In the genomic region with DNA sequence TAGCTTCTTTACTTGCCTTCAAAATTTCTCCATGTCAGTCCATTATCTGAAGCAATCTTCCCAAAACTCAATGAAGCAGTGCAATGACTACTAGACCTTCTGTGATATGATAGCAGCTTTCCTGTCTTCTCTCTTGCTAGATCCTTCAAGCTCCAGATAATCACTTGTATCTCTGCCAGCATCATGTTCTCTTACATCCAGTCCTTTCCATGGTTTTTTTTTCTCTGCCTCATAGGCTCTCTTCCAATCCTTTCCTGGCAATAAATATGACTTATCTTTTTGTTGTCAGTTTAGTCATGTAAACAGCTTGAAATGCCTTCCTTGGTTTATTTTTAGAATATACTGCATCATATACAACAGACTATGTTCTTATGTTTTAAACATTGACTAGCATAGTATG, we compare ENCODE assay signal across 17 cellular contexts.
DNase-seq lines count a peak whose midpoint lies in the region; ATAC-seq and TF ChIP-seq lines count a peak whose summit lies in the region.
"Had no signal": no experiment of that assay in that cellular context is flagged by ENCODE, and none has a peak within 500 bp of the region (broad histone marks: within the 10 kb centered on the region; RNA-seq: fewer than 3 reads in every experiment).

No MANE protein-coding gene starts in this region.

- ATAC-seq in GM21526 (IDR thresholded peaks at IDR 0.05; ENCODE audit: low FRiP score, unreplicated experiment) (no peak), HG03457 (IDR thresholded peaks at IDR 0.05; ENCODE audit: unreplicated experiment) (no peak)
- ATAC-seq: Right ventricle myocardium inferior had no signal

- no peak for TF ChIP-seq CTCF in fibroblast of villous mesenchyme (IDR thresholded peaks at IDR 0.05; ENCODE audit: insufficient read depth, low read depth, low read length)

- DNase-seq in EH (ENCODE audit: low read depth) (peak; percentile 4), NCI-H226 (peak; percentile 13), cerebellum (ENCODE audit: low spot score) (peak; percentile 0), fibroblast of villous mesenchyme (ENCODE audit: low read depth) (peak; percentile 2), SIG-M5 treated with dmso at 0.1 percent for 504 hours (lab: John Stamatoyannopoulos, UW; ENCODE audit: unreplicated experiment) (no peak)
- no peak for DNase-seq in effector CD8-positive, alpha-beta T cell (lab: John Stamatoyannopoulos, UW)
- DNase-seq: 8988T, AML-193, NCI-H1417, NCI-H187, NCI-H2107, NCI-H510A, NCI-H748 treated with DMSO at 0.1 percent for 48 hours, OCI-M1 had no signal

- no peak overlapping the region for H3K4me3 ChIP-seq in fibroblast of villous mesenchyme (ENCODE audit: low read depth, low read length)

Comparison
In these comparisons a context has a peak if more than half of its experiments do, and no peak if none do; other contexts are left out.
1. DNase-seq: peak in EH (single experiment), NCI-H226 (single experiment), cerebellum (single experiment) and fibroblast of villous mesenchyme (single experiment); none in effector CD8-positive, alpha-beta T cell (single experiment) and SIG-M5 treated with dmso at 0.1 percent for 504 hours (single experiment).